In the genomic region with DNA sequence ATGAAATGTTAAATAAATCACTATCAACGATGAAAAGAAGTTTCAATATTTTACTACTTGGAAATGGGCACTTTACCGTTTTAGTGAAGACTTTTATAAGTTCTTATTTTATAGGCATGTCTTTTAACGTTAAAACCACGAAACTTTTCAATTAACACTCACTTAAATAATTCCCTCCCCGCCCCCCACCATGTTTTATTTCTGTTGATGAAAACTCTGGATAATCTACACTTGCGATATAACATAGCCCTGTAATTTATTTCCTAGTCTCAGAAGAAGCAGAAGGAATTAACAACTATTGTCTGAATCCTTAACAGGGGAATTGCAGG, we compare ENCODE assay signal across 9 cellular contexts. TPM values are rescaled to one million over a fixed set of nuclear protein-coding genes. Genes with fewer than 3 reads are reported as not detected.
DNase-seq lines count a peak whose midpoint lies in the region; ATAC-seq and TF ChIP-seq lines count a peak whose summit lies in the region.
"Had no signal": no experiment of that assay in that cellular context is flagged by ENCODE, and none has a peak within 500 bp of the region (broad histone marks: within the 10 kb centered on the region; RNA-seq: fewer than 3 reads in every experiment).

No MANE protein-coding gene starts in this region.

- H3K27me3 Mint-ChIP-seq in H9 (ENCODE audit: low read depth): peaks cover 12% of the 10 kb centered on the region

- DNase-seq in H9: no peak
- no peak for DNase-seq in activated naive CD4-positive, alpha-beta T cell treated with anti-CD3 and anti-CD28 coated beads, Interleukin-2, amount 50 U/mL, for 72 hours (ENCODE audit: low spot score in 2 of 2)
- no peak for DNase-seq in NCI-H1105 treated with DMSO at 0.1 percent for 48 hours (lab: John Stamatoyannopoulos, UW)
- DNase-seq in activated effector memory CD4-positive, alpha-beta T cell treated with anti-CD3 and anti-CD28 coated beads, Interleukin-2, amount 50 U/mL, for 16 hours: no peak
- DNase-seq: SW 1271 had no signal

- no peak overlapping the region for H3K4ac ChIP-seq in H9 (ENCODE audit: low read depth, low read length)

- no peak overlapping the region for H3T11ph ChIP-seq in H9 (ENCODE audit: low read length)

- no peak overlapping the region for H3K18ac ChIP-seq in H9 (ENCODE audit: insufficient read length, low read depth, low read length)

- H2BK5ac ChIP-seq in H9 (ENCODE audit: insufficient read length, low read length): no peak overlapping the region

- H3K9me3 ChIP-seq in H9 (ENCODE audit: control insufficient read depth, low read depth, low read length): no peaks in the 10 kb centered on the region
- peaks cover 10% of the 10 kb centered on the region for H3K9me3 ChIP-seq in iPS-18a (ENCODE audit: control insufficient read depth, low read depth, low read length)
- H3K9me3 ChIP-seq in skeletal muscle satellite cell (replicated peaks; ENCODE audit: low read length): peaks cover 6% of the 10 kb centered on the region

- ATAC-seq in activated naive CD4-positive, alpha-beta T cell treated with anti-CD3 and anti-CD28 coated beads, Interleukin-2, amount 50 U/mL, for 72 hours: no peak
- ATAC-seq in GM21723 (IDR thresholded peaks at IDR 0.05; ENCODE audit: unreplicated experiment): no peak
- no peak for ATAC-seq in GM18517 (IDR thresholded peaks at IDR 0.05; ENCODE audit: unreplicated experiment)

- no peak overlapping the region for H4K5ac ChIP-seq in H9 (ENCODE audit: insufficient read length, low read depth, low read length)

- H2BK20ac ChIP-seq in H9 (ENCODE audit: low read depth, low read length, poor library complexity, severe bottlenecking): no peak overlapping the region

- no peak overlapping the region for H2BK15ac ChIP-seq in H9 (ENCODE audit: low read depth, low read length)

- peak overlapping the region; percentile 94 to 95 for H3K4me3 Mint-ChIP-seq in H9

- no peaks in the 10 kb centered on the region for H4K20me1 ChIP-seq in H9 (ENCODE audit: control insufficient read depth, insufficient read depth, insufficient read length)

- no peak for TF ChIP-seq CTCF in H9 (conservative IDR thresholded peaks at IDR 0.05)

- no peaks in the 10 kb centered on the region for H3K79me1 ChIP-seq in H9 (ENCODE audit: insufficient read depth, low read depth, low read length, poor library complexity, severe bottlenecking)

- no peak overlapping the region for H3K27ac Mint-ChIP-seq in H9
- H3K27ac Mint-ChIP-seq in activated naive CD4-positive, alpha-beta T cell treated with anti-CD3 and anti-CD28 coated beads, Interleukin-2, amount 50 U/mL, for 72 hours: peak overlapping the region; percentile 75 to 90

- H2BK12ac ChIP-seq in H9 (ENCODE audit: insufficient read length, low read depth, low read length): no peak overlapping the region

- H3K56ac ChIP-seq in H9 (ENCODE audit: insufficient read length, low read depth, low read length): no peak overlapping the region

- H3K14ac ChIP-seq in H9 (ENCODE audit: insufficient read depth, low read length): no peak overlapping the region

- H3K27ac ChIP-seq in H9 (ENCODE audit: insufficient read length, low read depth, low read length) (no peak overlapping the region), iPS-18a (ENCODE audit: low read length) (no peak overlapping the region)

- H3K36me3 Mint-ChIP-seq in H9 (ENCODE audit: insufficient read depth in 1 of 3, low read depth in 3 of 3): peaks cover 7% of the 10 kb centered on the region in 3 experiments
- peaks cover 34 to 46% of the 10 kb centered on the region in 2 donors for H3K36me3 Mint-ChIP-seq in activated naive CD4-positive, alpha-beta T cell treated with anti-CD3 and anti-CD28 coated beads, Interleukin-2, amount 50 U/mL, for 72 hours

- peaks cover 0 to 4% of the 10 kb centered on the region in 2 experiments; a peak in 3 of 4 replicates for H3K4me1 Mint-ChIP-seq in H9

- peaks cover 44 to 56% of the 10 kb centered on the region in 2 experiments for H3K9me3 Mint-ChIP-seq in H9
- peaks cover 21 to 28% of the 10 kb centered on the region in 2 donors for H3K9me3 Mint-ChIP-seq in activated naive CD4-positive, alpha-beta T cell treated with anti-CD3 and anti-CD28 coated beads, Interleukin-2, amount 50 U/mL, for 72 hours

- no peak overlapping the region for H2BK120ac ChIP-seq in H9 (ENCODE audit: low read depth, low read length, poor library complexity, severe bottlenecking)

- no peaks in the 10 kb centered on the region for H3K23me2 ChIP-seq in H9 (ENCODE audit: insufficient read length, low read depth, low read length, poor library complexity, severe bottlenecking)

- H3K9ac ChIP-seq in H9 (ENCODE audit: extremely low read depth, insufficient read length, low read length) (no peak overlapping the region), iPS-18a (ENCODE audit: low read length) (no peak overlapping the region), skeletal muscle satellite cell (ENCODE audit: low read depth, low read length) (no peak overlapping the region)

- H3K27me3 ChIP-seq in H9 (ENCODE audit: insufficient read depth, low read length): no peaks in the 10 kb centered on the region
- H3K27me3 ChIP-seq in iPS-18a (ENCODE audit: control insufficient read depth, insufficient read depth, low read length): no peaks in the 10 kb centered on the region
- H3K27me3 ChIP-seq in skeletal muscle satellite cell (ENCODE audit: control insufficient read depth, insufficient read depth, low read length): no peaks in the 10 kb centered on the region

- no peaks in the 10 kb centered on the region for H3K4me1 ChIP-seq in H9 (ENCODE audit: insufficient read depth, low read length)
- H3K4me1 ChIP-seq in iPS-18a (ENCODE audit: control insufficient read depth, low read depth, low read length): no peaks in the 10 kb centered on the region
- H3K4me1 ChIP-seq in skeletal muscle satellite cell (ENCODE audit: control insufficient read depth, insufficient read depth, low read length): peaks cover 8% of the 10 kb centered on the region

- H3K23ac ChIP-seq in H9 (ENCODE audit: insufficient read length, low read depth, low read length): no peak overlapping the region

- WGBS in H9 (ENCODE audit: extremely low coverage, insufficient read length, low lambda C conversion rate): no CpG with 5 or more reads among the region's 6 CpGs

- H3K4me3 ChIP-seq in iPS-18a (ENCODE audit: low read length) (peak overlapping the region; percentile 91), skeletal muscle satellite cell (ENCODE audit: low read length) (peak overlapping the region; percentile 90)

- no peak overlapping the region for H4K91ac ChIP-seq in H9 (ENCODE audit: insufficient read length, low read depth, low read length)

- no peak overlapping the region for H2AK5ac ChIP-seq in H9 (ENCODE audit: insufficient read length, low read length)

- H4K8ac ChIP-seq in H9 (replicated peaks; ENCODE audit: insufficient read length, low read depth, low read length): no peak overlapping the region

- H3K79me2 ChIP-seq in H9 (ENCODE audit: insufficient read depth, low read length): no peaks in the 10 kb centered on the region

- H2AFZ ChIP-seq in H9 (ENCODE audit: low read length): no peak overlapping the region

- H3K36me3 ChIP-seq in iPS-18a (ENCODE audit: control insufficient read depth, low read depth, low read length) (no peaks in the 10 kb centered on the region), skeletal muscle satellite cell (ENCODE audit: insufficient read depth, low read length) (no peaks in the 10 kb centered on the region)

- H3K4me2 ChIP-seq in H9 (ENCODE audit: insufficient read depth, insufficient read length, low read length) (peak overlapping the region; percentile 77), skeletal muscle satellite cell (ENCODE audit: low read length) (peak overlapping the region; percentile 94)

RNA-seq across cellular contexts. Expression of gene ZNF285, which starts 0.3 kb away (rescaled TPM):
- total RNA-seq in H9 (2021): 3.9 TPM in 2 replicates
- 1 to 10 TPM; 2.0 to 2.4 TPM for total RNA-seq in activated naive CD4-positive, alpha-beta T cell treated with anti-CD3 and anti-CD28 coated beads, Interleukin-2, amount 50 U/mL, for 72 hours
- total RNA-seq in skeletal muscle satellite cell (2012; rRNA removed): 1.5 and 2.8 TPM in 2 replicates

RNA-seq across cellular contexts. Expression of gene ZNF112, which starts 45.3 kb away (rescaled TPM):
- 3.3 and 4.2 TPM in 2 replicates for total RNA-seq in H9 (2021)
- not detected for total RNA-seq in activated naive CD4-positive, alpha-beta T cell treated with anti-CD3 and anti-CD28 coated beads, Interleukin-2, amount 50 U/mL, for 72 hours
- 4.6 and 5.0 TPM in 2 replicates for total RNA-seq in skeletal muscle satellite cell (2012; rRNA removed)

RNA-seq across cellular contexts. Expression of gene ZNF229, which starts 46.5 kb away (rescaled TPM):
- total RNA-seq in H9 (2021): 5.6 and 7.4 TPM in 2 replicates
- total RNA-seq in activated naive CD4-positive, alpha-beta T cell treated with anti-CD3 and anti-CD28 coated beads, Interleukin-2, amount 50 U/mL, for 72 hours: 1 to 10 TPM in 1 of 2 donors, under 1 TPM in 1; 0.09 to 1.2 TPM
- 4.2 and 6.3 TPM in 2 replicates for total RNA-seq in skeletal muscle satellite cell (2012; rRNA removed)

Comparison
In these comparisons a context has a peak if more than half of its experiments do, and no peak if none do; other contexts are left out.
1. H3K27ac Mint-ChIP-seq: peak in activated naive CD4-positive, alpha-beta T cell treated with anti-CD3 and anti-CD28 coated beads, Interleukin-2, amount 50 U/mL, for 72 hours (2 of 2); none in H9 (0 of 3).